In the genomic region with DNA sequence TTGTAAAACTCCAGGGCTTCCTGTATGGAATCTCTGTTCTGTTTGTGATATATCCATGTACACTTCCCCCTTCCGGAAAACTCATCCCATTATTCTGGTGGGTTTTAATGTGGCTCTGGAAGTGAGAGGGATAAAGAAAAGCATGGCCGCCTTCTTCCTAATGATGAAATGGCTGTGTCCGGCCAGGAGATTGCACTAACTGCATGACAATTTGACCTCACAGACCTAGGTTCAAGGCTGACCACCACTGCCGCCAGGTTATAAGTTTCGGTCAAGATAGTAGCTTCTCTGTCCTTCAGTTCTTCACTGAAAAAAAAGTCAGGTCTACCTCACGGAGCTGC, we compare ENCODE assay signal across 10 cellular contexts. TPM values are rescaled to one million over a fixed set of nuclear protein-coding genes. Genes with fewer than 3 reads are reported as not detected.
DNase-seq lines count a peak whose midpoint lies in the region; ATAC-seq and TF ChIP-seq lines count a peak whose summit lies in the region.
"Had no signal": no experiment of that assay in that cellular context is flagged by ENCODE, and none has a peak within 500 bp of the region (broad histone marks: within the 10 kb centered on the region; RNA-seq: fewer than 3 reads in every experiment).

No MANE protein-coding gene starts in this region.

- H3K27ac Mint-ChIP-seq in activated T-helper 2 cell treated with anti-CD3 and anti-CD28 coated beads, Interferon-gamma antibody, Interleukin-2, Interleukin-4, amounts not matched to agents 10 μg/mL and 5 μg/mL and 100 μg/mL, durations not matched to agents 14 hours and 24 hours and 36 hours = no peak overlapping the region
- no peak overlapping the region for H3K27ac Mint-ChIP-seq in CD4-positive, alpha-beta T cell
- H3K27ac Mint-ChIP-seq: naive thymus-derived CD8-positive, alpha-beta T cell had no signal

- peak overlapping the region; percentile 70 for H3K4me3 Mint-ChIP-seq in activated T-helper 2 cell treated with anti-CD3 and anti-CD28 coated beads, Interferon-gamma antibody, Interleukin-2, Interleukin-4, amounts not matched to agents 10 μg/mL and 5 μg/mL and 100 μg/mL, durations not matched to agents 14 hours and 24 hours and 36 hours (ENCODE audit: low read depth)
- H3K4me3 Mint-ChIP-seq in CD4-positive, alpha-beta T cell = no peak overlapping the region

- H3K4me1 ChIP-seq in right cardiac atrium (ENCODE audit: control insufficient read depth, insufficient read depth, low read length) = no peaks in the 10 kb centered on the region

- H3K9me3 Mint-ChIP-seq in activated T-helper 2 cell treated with anti-CD3 and anti-CD28 coated beads, Interferon-gamma antibody, Interleukin-2, Interleukin-4, amounts not matched to agents 10 μg/mL and 5 μg/mL and 100 μg/mL, durations not matched to agents 14 hours and 24 hours and 36 hours = no peaks in the 10 kb centered on the region
- no peaks in the 10 kb centered on the region for H3K9me3 Mint-ChIP-seq in CD4-positive, alpha-beta T cell

- POLR2A ChIA-PET in CD4-positive, alpha-beta T cell (lab: Charles Lee) = no interaction called here

- no peak for DNase-seq in HFF-Myc (ENCODE audit: extremely low read depth, low read depth)
- no peak for DNase-seq in activated T-helper 2 cell treated with anti-CD3 and anti-CD28 coated beads, Interferon-gamma antibody, Interleukin-2, Interleukin-4, amounts not matched to agents 10 μg/mL and 5 μg/mL and 100 μg/mL, durations not matched to agents 14 hours and 24 hours and 36 hours (ENCODE audit: low spot score)
- DNase-seq in right cardiac atrium = no peak
- no peak for DNase-seq in CD4-positive, alpha-beta T cell
- DNase-seq in COLO668 (lab: John Stamatoyannopoulos, UW; ENCODE audit: unreplicated experiment) = no peak
- DNase-seq: naive thymus-derived CD8-positive, alpha-beta T cell; NCI-H1105 treated with DMSO at 0.1 percent for 48 hours had no signal

- no peak overlapping the region for H3K27ac ChIP-seq in right cardiac atrium (ENCODE audit: low read length)
- peak overlapping the region in 12 of 21 experiments; percentile 26 to 82 (median 75) for H3K27ac ChIP-seq in skin epidermis
- H3K27ac ChIP-seq in CD4-positive, alpha-beta T cell (ENCODE audit: low read depth, low read length) = no peak overlapping the region

- H3K36me3 Mint-ChIP-seq in activated T-helper 2 cell treated with anti-CD3 and anti-CD28 coated beads, Interferon-gamma antibody, Interleukin-2, Interleukin-4, amounts not matched to agents 10 μg/mL and 5 μg/mL and 100 μg/mL, durations not matched to agents 14 hours and 24 hours and 36 hours (ENCODE audit: low read depth) = no peaks in the 10 kb centered on the region
- H3K36me3 Mint-ChIP-seq in CD4-positive, alpha-beta T cell (ENCODE audit: low read depth) = no peaks in the 10 kb centered on the region
- H3K36me3 Mint-ChIP-seq: naive thymus-derived CD8-positive, alpha-beta T cell had no signal

- intact Hi-C loops in activated T-helper 2 cell treated with anti-CD3 and anti-CD28 coated beads, Interferon-gamma antibody, Interleukin-2, Interleukin-4, amounts not matched to agents 10 μg/mL and 5 μg/mL and 100 μg/mL, durations not matched to agents 14 hours and 24 hours and 36 hours (cut with micrococcal nuclease) = no loop called here
- intact Hi-C loops in right cardiac atrium (cut with DNase I) = no loop called here
- intact Hi-C loops in CD4-positive, alpha-beta T cell (cut with DNase I, micrococcal nuclease) = no loop called here

- H3K9me3 ChIP-seq in right cardiac atrium (ENCODE audit: control insufficient read depth, low read length) = no peaks in the 10 kb centered on the region
- no peaks in the 10 kb centered on the region for H3K9me3 ChIP-seq in CD4-positive, alpha-beta T cell (ENCODE audit: control insufficient read depth, low read length)

- H3K4me1 Mint-ChIP-seq in activated T-helper 2 cell treated with anti-CD3 and anti-CD28 coated beads, Interferon-gamma antibody, Interleukin-2, Interleukin-4, amounts not matched to agents 10 μg/mL and 5 μg/mL and 100 μg/mL, durations not matched to agents 14 hours and 24 hours and 36 hours (ENCODE audit: low read depth) = peaks cover 7% of the 10 kb centered on the region
- no peaks in the 10 kb centered on the region for H3K4me1 Mint-ChIP-seq in CD4-positive, alpha-beta T cell (ENCODE audit: low read depth)

- ATAC-seq in right cardiac atrium = no peak
- ATAC-seq in GM18517 (IDR thresholded peaks at IDR 0.05; ENCODE audit: unreplicated experiment) = no peak
- ATAC-seq in GM21825 (IDR thresholded peaks at IDR 0.05; ENCODE audit: unreplicated experiment) = no peak
- no peak for ATAC-seq in CD4-positive, alpha-beta T cell (ENCODE audit: poor library complexity)
- ATAC-seq: naive thymus-derived CD8-positive, alpha-beta T cell had no signal

- peak overlapping the region; percentile 23 for H3K4me3 ChIP-seq in HFF-Myc (replicated peaks; ENCODE audit: low read depth, low read length)
- peak overlapping the region; percentile 82 for H3K4me3 ChIP-seq in right cardiac atrium (ENCODE audit: low read length)
- peak overlapping the region in 6 of 7 experiments; percentile 15 to 33 (median 20) for H3K4me3 ChIP-seq in skin epidermis

- 85% methylated on average over 6 of the region's 6 CpGs for WGBS in right cardiac atrium

- no peak for TF ChIP-seq CTCF in HFF-Myc (IDR thresholded peaks at IDR 0.05; ENCODE audit: low read depth, low read length, missing control alignments)
- TF ChIP-seq CTCF in CD4-positive, alpha-beta T cell (IDR thresholded peaks at IDR 0.05) = no peak

- H3K27me3 Mint-ChIP-seq in activated T-helper 2 cell treated with anti-CD3 and anti-CD28 coated beads, Interferon-gamma antibody, Interleukin-2, Interleukin-4, amounts not matched to agents 10 μg/mL and 5 μg/mL and 100 μg/mL, durations not matched to agents 14 hours and 24 hours and 36 hours (ENCODE audit: low read depth) = no peaks in the 10 kb centered on the region
- peaks cover 4% of the 10 kb centered on the region for H3K27me3 Mint-ChIP-seq in CD4-positive, alpha-beta T cell

- H3K27me3 ChIP-seq in right cardiac atrium (ENCODE audit: control insufficient read depth, insufficient read depth) = no peaks in the 10 kb centered on the region
- no peaks in the 10 kb centered on the region for H3K27me3 ChIP-seq in CD4-positive, alpha-beta T cell (ENCODE audit: control insufficient read depth, insufficient read depth, low read length)

- CTCF ChIA-PET in CD4-positive, alpha-beta T cell (lab: Charles Lee) = no interaction called here

RNA-seq across cellular contexts. Expression of gene NPAS3, which starts 41.0 kb away (rescaled TPM):
- not detected in 2 replicates for total RNA-seq in activated T-helper 2 cell treated with anti-CD3 and anti-CD28 coated beads, Interferon-gamma antibody, Interleukin-2, Interleukin-4, amounts not matched to agents 10 μg/mL and 5 μg/mL and 100 μg/mL, durations not matched to agents 14 hours and 24 hours and 36 hours
- total RNA-seq in right cardiac atrium = 1 to 10 TPM; 2.8 to 5.7 (median 4.4) TPM
- 0.48 TPM for polyA plus RNA-seq in right cardiac atrium
- total RNA-seq in CD4-positive, alpha-beta T cell = not detected
- total RNA-seq: naive thymus-derived CD8-positive, alpha-beta T cell had no signal
- polyA plus RNA-seq: naive thymus-derived CD8-positive, alpha-beta T cell had no signal

Comparison
In these comparisons a context has a peak if more than half of its experiments do, and no peak if none do; other contexts are left out.
1. H3K4me3 ChIP-seq: peak in every context shown above with its lines; median percentile 82 in right cardiac atrium; 23 in HFF-Myc; 20 in skin epidermis.
2. H3K27ac ChIP-seq: peak in skin epidermis (12 of 21); none in right cardiac atrium (single experiment) and CD4-positive, alpha-beta T cell (single experiment).